2 cellular contexts compared by ENCODE assay signal in the genomic region with DNA sequence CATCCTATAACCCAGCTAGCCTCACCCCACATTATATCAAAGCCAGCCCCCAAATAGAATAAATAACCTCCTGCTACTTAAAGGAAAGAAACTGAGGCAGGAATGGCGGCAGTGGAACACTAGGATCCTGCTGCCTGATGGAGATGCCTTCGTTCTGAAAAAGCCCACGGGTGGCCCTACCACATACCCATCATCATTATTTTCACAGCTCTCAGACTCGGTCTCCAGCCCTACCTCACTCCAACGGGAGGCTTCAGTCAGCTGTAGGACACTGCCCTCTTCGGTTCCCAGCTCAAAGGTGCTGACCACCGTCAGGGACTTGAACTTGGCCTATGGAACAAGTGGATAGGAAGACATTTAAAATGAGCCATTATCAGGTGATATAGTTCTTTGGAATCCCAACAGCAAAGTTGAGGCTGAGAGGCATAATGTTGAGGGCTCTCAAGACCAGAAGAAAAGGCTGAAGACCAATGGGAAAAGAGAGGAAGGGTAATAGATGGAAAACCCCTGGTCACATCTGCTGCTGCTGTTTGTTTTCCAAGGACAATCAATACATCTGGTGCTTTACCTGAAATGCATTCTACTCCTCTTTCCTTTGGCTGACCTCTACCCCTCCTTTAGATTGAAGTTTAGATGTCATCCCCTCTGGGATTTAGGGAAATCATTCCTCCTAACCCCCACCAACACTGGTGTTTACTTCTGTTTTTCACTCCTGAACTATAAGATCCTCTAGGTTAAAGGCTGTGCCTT.
TF ChIP-seq lines count a peak whose summit lies in the region.

No MANE protein-coding gene starts in this region.

TF ChIP-seq in SK-N-SH, 30 proteins besides CTCF, POLR2A, EP300 and RAD21 (continued from another document):
- TF ChIP-seq CHD2 (IDR thresholded peaks at IDR 0.05; ENCODE audit: low read length, partially characterized antibody) (no peak), EZH2phosphoT487 (IDR thresholded peaks at IDR 0.05; ENCODE audit: borderline replicate concordance, low read depth) (no peak), NRF1 (IDR thresholded peaks at IDR 0.05; ENCODE audit: low read depth, low read length) (no peak), SMC3 (IDR thresholded peaks at IDR 0.05; ENCODE audit: low read depth, low read length) (no peak), NFIC (IDR thresholded peaks at IDR 0.05; ENCODE audit: borderline replicate concordance) (no peak), REST (IDR thresholded peaks at IDR 0.05; ENCODE audit: low read depth, low read length) (no peak), RXRA (IDR thresholded peaks at IDR 0.05; ENCODE audit: borderline replicate concordance, low read depth) (no peak), PBX3 (IDR thresholded peaks at IDR 0.05) (no peak)
- TF ChIP-seq, protein P1, sequence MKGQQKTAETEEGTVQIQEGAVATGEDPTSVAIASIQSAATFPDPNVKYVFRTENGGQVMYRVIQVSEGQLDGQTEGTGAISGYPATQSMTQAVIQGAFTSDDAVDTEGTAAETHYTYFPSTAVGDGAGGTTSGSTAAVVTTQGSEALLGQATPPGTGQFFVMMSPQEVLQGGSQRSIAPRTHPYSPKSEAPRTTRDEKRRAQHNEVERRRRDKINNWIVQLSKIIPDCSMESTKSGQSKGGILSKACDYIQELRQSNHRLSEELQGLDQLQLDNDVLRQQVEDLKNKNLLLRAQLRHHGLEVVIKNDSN (IDR thresholded peaks at IDR 0.05; ENCODE audit: borderline replicate concordance, low read depth) = no peak

TF ChIP-seq in SK-N-SH treated with all-trans-retinoic acid at 6 μM for 48 hours, 23 proteins besides CTCF, POLR2A, EP300 and RAD21 (continued from another document):
- TF ChIP-seq CREB5 (CRISPR knock-in tag; IDR thresholded peaks at IDR 0.05; ENCODE audit: low read depth) (no peak), TOX (CRISPR knock-in tag; IDR thresholded peaks at IDR 0.05; ENCODE audit: borderline replicate concordance) (no peak), RARB (CRISPR knock-in tag; IDR thresholded peaks at IDR 0.05) (no peak), BACH2 (CRISPR knock-in tag; IDR thresholded peaks at IDR 0.05; ENCODE audit: borderline replicate concordance) (no peak), CSDC2 (CRISPR knock-in tag; IDR thresholded peaks at IDR 0.05) (no peak), ZFP3 (CRISPR knock-in tag; IDR thresholded peaks at IDR 0.05) (no peak), TCF4 (CRISPR knock-in tag; IDR thresholded peaks at IDR 0.05; ENCODE audit: borderline replicate concordance) (no peak), PPARA (CRISPR knock-in tag; IDR thresholded peaks at IDR 0.05; ENCODE audit: borderline replicate concordance) (no peak), ZFP30 (CRISPR knock-in tag; IDR thresholded peaks at IDR 0.05) (no peak)
- TF ChIP-seq, protein P2, sequence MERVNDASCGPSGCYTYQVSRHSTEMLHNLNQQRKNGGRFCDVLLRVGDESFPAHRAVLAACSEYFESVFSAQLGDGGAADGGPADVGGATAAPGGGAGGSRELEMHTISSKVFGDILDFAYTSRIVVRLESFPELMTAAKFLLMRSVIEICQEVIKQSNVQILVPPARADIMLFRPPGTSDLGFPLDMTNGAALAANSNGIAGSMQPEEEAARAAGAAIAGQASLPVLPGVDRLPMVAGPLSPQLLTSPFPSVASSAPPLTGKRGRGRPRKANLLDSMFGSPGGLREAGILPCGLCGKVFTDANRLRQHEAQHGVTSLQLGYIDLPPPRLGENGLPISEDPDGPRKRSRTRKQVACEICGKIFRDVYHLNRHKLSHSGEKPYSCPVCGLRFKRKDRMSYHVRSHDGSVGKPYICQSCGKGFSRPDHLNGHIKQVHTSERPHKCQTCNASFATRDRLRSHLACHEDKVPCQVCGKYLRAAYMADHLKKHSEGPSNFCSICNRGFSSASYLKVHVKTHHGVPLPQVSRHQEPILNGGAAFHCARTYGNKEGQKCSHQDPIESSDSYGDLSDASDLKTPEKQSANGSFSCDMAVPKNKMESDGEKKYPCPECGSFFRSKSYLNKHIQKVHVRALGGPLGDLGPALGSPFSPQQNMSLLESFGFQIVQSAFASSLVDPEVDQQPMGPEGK (CRISPR knock-in tag; IDR thresholded peaks at IDR 0.05; ENCODE audit: borderline replicate concordance) = no peak
- TF ChIP-seq, protein P3, sequence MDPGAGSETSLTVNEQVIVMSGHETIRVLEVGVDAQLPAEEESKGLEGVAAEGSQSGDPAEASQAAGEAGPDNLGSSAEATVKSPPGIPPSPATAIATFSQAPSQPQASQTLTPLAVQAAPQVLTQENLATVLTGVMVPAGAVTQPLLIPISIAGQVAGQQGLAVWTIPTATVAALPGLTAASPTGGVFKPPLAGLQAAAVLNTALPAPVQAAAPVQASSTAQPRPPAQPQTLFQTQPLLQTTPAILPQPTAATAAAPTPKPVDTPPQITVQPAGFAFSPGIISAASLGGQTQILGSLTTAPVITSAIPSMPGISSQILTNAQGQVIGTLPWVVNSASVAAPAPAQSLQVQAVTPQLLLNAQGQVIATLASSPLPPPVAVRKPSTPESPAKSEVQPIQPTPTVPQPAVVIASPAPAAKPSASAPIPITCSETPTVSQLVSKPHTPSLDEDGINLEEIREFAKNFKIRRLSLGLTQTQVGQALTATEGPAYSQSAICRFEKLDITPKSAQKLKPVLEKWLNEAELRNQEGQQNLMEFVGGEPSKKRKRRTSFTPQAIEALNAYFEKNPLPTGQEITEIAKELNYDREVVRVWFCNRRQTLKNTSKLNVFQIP (CRISPR knock-in tag; IDR thresholded peaks at IDR 0.05; ENCODE audit: borderline replicate concordance, low read depth) = no peak
